Comparison of ENCODE assay signal across 24 cellular contexts in the genomic region with DNA sequence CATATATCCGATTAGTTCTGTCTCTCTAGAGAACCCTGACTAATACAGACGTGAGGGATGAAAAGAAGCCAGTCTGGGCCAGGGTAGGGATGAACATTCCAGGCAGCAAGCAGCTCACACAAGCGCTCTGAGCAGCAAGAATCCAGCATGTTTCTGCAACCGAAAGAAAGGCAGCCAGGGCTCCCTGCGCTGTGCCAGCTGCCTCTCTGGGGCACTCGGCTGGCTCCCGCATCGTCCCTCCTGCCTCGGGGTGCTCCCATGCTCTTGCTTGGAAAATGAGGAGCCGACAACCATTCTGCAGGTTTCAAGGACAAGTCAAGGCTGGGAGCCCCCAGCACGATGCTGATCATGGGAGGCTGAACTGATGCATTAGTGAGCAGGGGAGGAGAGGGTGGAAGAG. TPM values are rescaled to one million over a fixed set of nuclear protein-coding genes. Genes with fewer than 3 reads are reported as not detected.
"Had no signal": no experiment of that assay in that cellular context is flagged by ENCODE, and none has a peak within 500 bp of the region (broad histone marks: within the 10 kb centered on the region; RNA-seq: fewer than 3 reads in every experiment).

No MANE protein-coding gene starts in this region.

- H3K36me3 ChIP-seq: adrenal gland, gastroesophageal sphincter, neutrophil, ovary, right atrium auricular region, transverse colon had no signal

- H3K27me3 ChIP-seq: ovary had no signal

- FAIRE-seq: keratinocyte had no signal

- H3K27ac ChIP-seq: adrenal gland, body of pancreas, coronary artery, gastroesophageal sphincter, hepatocyte, neutrophil, ovary, psoas muscle, right atrium auricular region, transverse colon had no signal

- H3K4me1 ChIP-seq: adrenal gland, body of pancreas, gastroesophageal sphincter, psoas muscle, right atrium auricular region, transverse colon had no signal

- H3K9me3 ChIP-seq: adrenal gland, body of pancreas, neutrophil, ovary, psoas muscle, right atrium auricular region, transverse colon had no signal

- H3K4me3 ChIP-seq: adrenal gland, body of pancreas, coronary artery, gastroesophageal sphincter, hepatocyte, ovary, psoas muscle, right atrium auricular region, transverse colon had no signal

- DNase-seq: activated CD4-positive, alpha-beta T cell treated with anti-CD3 and anti-CD28 coated beads for 1 hour; activated CD4-positive, alpha-beta T cell treated with anti-CD3 and anti-CD28 coated beads, Interleukin-2, amount 10 ng/mL, durations not matched to agents 7 days and 5 days; activated CD8-positive, alpha-beta T cell treated with anti-CD3 and anti-CD28 coated beads, Interleukin-2, amount 10 ng/mL, durations not matched to agents 7 days and 5 days; activated effector memory CD4-positive, alpha-beta T cell treated with Interleukin-2 at 50 U/mL for 16 hours; activated naive CD4-positive, alpha-beta T cell treated with anti-CD3 and anti-CD28 coated beads for 36 hours; activated naive CD8-positive, alpha-beta T cell treated with anti-CD3 and anti-CD28 coated beads for 36 hours; adrenal gland; body of pancreas; cerebellar nuclear complex; effector memory CD4-positive, alpha-beta T cell; erythroblast; left colon; ovary; psoas muscle; stimulated activated CD4-positive, alpha-beta T cell treated with anti-CD3 and anti-CD28 coated beads, Interleukin-2, amount 100 ng/mL, for 48 hours; stimulated activated naive CD4-positive, alpha-beta T cell treated with Interleukin-2 at 50 U/mL for 16 hours; T-helper 2 cell; transverse colon had no signal

RNA-seq across cellular contexts. Expression of gene JAKMIP1, which starts 7.0 kb away (rescaled TPM):
- total RNA-seq: hepatocyte, psoas muscle had no signal
- polyA plus RNA-seq: hepatocyte, keratinocyte had no signal
